Comparison of ENCODE assay signal across 8 cellular contexts in genomic region chr17:36482611-36483504, GRCh38. TPM values are rescaled to one million over a fixed set of nuclear protein-coding genes. Genes with fewer than 3 reads are reported as not detected.
DNase-seq lines count a peak whose midpoint lies in the region; ATAC-seq and TF ChIP-seq lines count a peak whose summit lies in the region.

No MANE protein-coding gene starts in this region.

- intact Hi-C loops in CD8-positive, alpha-beta T cell (cut with DNase I, micrococcal nuclease), result loop anchor here (1.0 to 10.0 kb wide), 4 partner anchors 462 to 536 kb away; partner anchors contain the start of gene AATF (in 1 of the 2)
- intact Hi-C loops in lower leg skin (cut with DNase I; ENCODE audit: low total_unique reads), result loop anchor here (10.0 kb wide), 1 partner anchor 518 kb away; no protein-coding TSS in a partner anchor

- 9 to 12% methylated on average over 25 to 52 of the region's 79 CpGs for WGBS in lower leg skin, 2 donors

- H3K36me3 ChIP-seq in CD8-positive, alpha-beta T cell (ENCODE audit: insufficient read depth, low read length), result no peaks in the 10 kb centered on the region

- peaks cover 6% of the 10 kb centered on the region for H3K36me3 Mint-ChIP-seq in CD8-positive, alpha-beta T cell
- peaks cover 5% of the 10 kb centered on the region for H3K36me3 Mint-ChIP-seq in activated CD4-positive, alpha-beta memory T cell treated with anti-CD3 and anti-CD28 coated beads, Interleukin-2, amount 10 ng/mL, durations not matched to agents 7 days and 5 days (ENCODE audit: low read depth)

- H3K27ac Mint-ChIP-seq in CD8-positive, alpha-beta T cell, result no peak overlapping the region
- no peak overlapping the region for H3K27ac Mint-ChIP-seq in activated CD4-positive, alpha-beta memory T cell treated with anti-CD3 and anti-CD28 coated beads, Interleukin-2, amount 10 ng/mL, durations not matched to agents 7 days and 5 days

- POLR2A ChIA-PET in CD8-positive, alpha-beta T cell (lab: Charles Lee), result no interaction called here
- POLR2A ChIA-PET in activated CD4-positive, alpha-beta memory T cell treated with anti-CD3 and anti-CD28 coated beads, Interleukin-2, amount 10 ng/mL, durations not matched to agents 7 days and 5 days (lab: Charles Lee), result interaction anchor here (0.6 to 1.0 kb wide), 2 partner anchors 51 to 1163 kb away, joined by 3 read pairs; no protein-coding TSS in a partner anchor

- H3K4me1 Mint-ChIP-seq in CD8-positive, alpha-beta T cell (ENCODE audit: low read depth), result peaks cover 30% of the 10 kb centered on the region
- H3K4me1 Mint-ChIP-seq in activated CD4-positive, alpha-beta memory T cell treated with anti-CD3 and anti-CD28 coated beads, Interleukin-2, amount 10 ng/mL, durations not matched to agents 7 days and 5 days, result peaks cover 38% of the 10 kb centered on the region

- peaks cover 13% of the 10 kb centered on the region for H3K27me3 Mint-ChIP-seq in CD8-positive, alpha-beta T cell (ENCODE audit: low read depth)
- peaks cover 23% of the 10 kb centered on the region for H3K27me3 Mint-ChIP-seq in activated CD4-positive, alpha-beta memory T cell treated with anti-CD3 and anti-CD28 coated beads, Interleukin-2, amount 10 ng/mL, durations not matched to agents 7 days and 5 days

- CTCF ChIA-PET in CD8-positive, alpha-beta T cell (lab: Charles Lee), result interaction anchor here (0.6 to 2.2 kb wide), 17 partner anchors 11 to 535 kb away, joined by 3 to 30 read pairs (median 4); partner anchors contain the start of genes MYO19 and PIGW
- CTCF ChIA-PET in activated CD4-positive, alpha-beta memory T cell treated with anti-CD3 and anti-CD28 coated beads, Interleukin-2, amount 10 ng/mL, durations not matched to agents 7 days and 5 days (lab: Charles Lee), result interaction anchor here (0.8 to 1.6 kb wide), 9 partner anchors 8 to 513 kb away, joined by 3 to 8 read pairs (median 3); partner anchors contain the start of gene MRM1

- peak overlapping the region; percentile 72 for H3K4me3 ChIP-seq in CD8-positive, alpha-beta T cell (ENCODE audit: low read depth, low read length)
- no peak overlapping the region for H3K4me3 ChIP-seq in lower leg skin (ENCODE audit: low read depth, poor library complexity, severe bottlenecking)

- H3K27me3 ChIP-seq in CD8-positive, alpha-beta T cell (ENCODE audit: insufficient read depth, low read length), result no peaks in the 10 kb centered on the region

- H3K27ac ChIP-seq in CD8-positive, alpha-beta T cell (ENCODE audit: low read depth, low read length), result no peak overlapping the region

- peak overlapping the region; percentile 74 for H3K4me3 Mint-ChIP-seq in CD8-positive, alpha-beta T cell
- peak overlapping the region; percentile 8 for H3K4me3 Mint-ChIP-seq in activated CD4-positive, alpha-beta memory T cell treated with anti-CD3 and anti-CD28 coated beads, Interleukin-2, amount 10 ng/mL, durations not matched to agents 7 days and 5 days

- no peaks in the 10 kb centered on the region for H3K9me3 Mint-ChIP-seq in CD8-positive, alpha-beta T cell
- no peaks in the 10 kb centered on the region for H3K9me3 Mint-ChIP-seq in activated CD4-positive, alpha-beta memory T cell treated with anti-CD3 and anti-CD28 coated beads, Interleukin-2, amount 10 ng/mL, durations not matched to agents 7 days and 5 days

- peak; percentile 39 for ATAC-seq in CD8-positive, alpha-beta T cell
- peak; percentile 48 for ATAC-seq in HG02885 (IDR thresholded peaks at IDR 0.05; ENCODE audit: poor library complexity, unreplicated experiment)

- peaks cover 24% of the 10 kb centered on the region for H3K4me1 ChIP-seq in CD8-positive, alpha-beta T cell (ENCODE audit: insufficient read depth, low read length)

- no peak for TF ChIP-seq POLR2A in lower leg skin (IDR thresholded peaks at IDR 0.05)

- peak; percentile 82 for TF ChIP-seq CTCF in CD8-positive, alpha-beta T cell (IDR thresholded peaks at IDR 0.05)
- TF ChIP-seq CTCF in lower leg skin (IDR thresholded peaks at IDR 0.05), result no peak

- DNase-seq in CD8-positive, alpha-beta T cell, result peak; percentile 49 to 87 (median 69)
- DNase-seq in NCI-H524 (lab: John Stamatoyannopoulos, UW) (peak; percentile 55 to 89), ecto neural progenitor cell (ENCODE audit: low spot score) (peak; percentile 97), lower leg skin (ENCODE audit: low spot score in 2 of 2) (peak; percentile 71 to 96)
- peak; percentile 82 for DNase-seq in activated CD4-positive, alpha-beta memory T cell treated with anti-CD3 and anti-CD28 coated beads, Interleukin-2, amount 10 ng/mL, durations not matched to agents 7 days and 5 days
- DNase-seq in stimulated activated CD4-positive, alpha-beta T cell treated with anti-CD3 and anti-CD28 coated beads, Interleukin-2, amount 100 ng/mL, for 4 hours (ENCODE audit: low read depth), result peak; percentile 73
- no peak for DNase-seq in NK-92 treated with Interleukin-12 subunit alpha and Interleukin-12 subunit beta, amount 100 ng/mL, for 24 hours (lab: John Stamatoyannopoulos, UW)

- no peaks in the 10 kb centered on the region for H3K9me3 ChIP-seq in CD8-positive, alpha-beta T cell (ENCODE audit: low read length)

RNA-seq across cellular contexts. Expression of gene ZNHIT3, which starts 3.6 kb away (rescaled TPM):
- 10 to 100 TPM; 82.2 to 87.1 TPM for total RNA-seq in CD8-positive, alpha-beta T cell
- total RNA-seq in activated CD4-positive, alpha-beta memory T cell treated with anti-CD3 and anti-CD28 coated beads, Interleukin-2, amount 10 ng/mL, durations not matched to agents 7 days and 5 days, result 10 to 100 TPM; 38.1 to 38.9 TPM
- total RNA-seq in lower leg skin, result 10 to 100 TPM; 29.6 to 56.7 (median 35.2) TPM

RNA-seq across cellular contexts. Expression of gene MYO19, which starts 51.8 kb away (rescaled TPM):
- total RNA-seq in CD8-positive, alpha-beta T cell, result 10 to 100 TPM; 55.9 to 57.7 TPM
- 10 to 100 TPM; 87.2 to 92.2 TPM for total RNA-seq in activated CD4-positive, alpha-beta memory T cell treated with anti-CD3 and anti-CD28 coated beads, Interleukin-2, amount 10 ng/mL, durations not matched to agents 7 days and 5 days
- 100 to 1,000 TPM in 1 of 4 donors, 10 to 100 TPM in 3; 70.5 to 167 (median 88.1) TPM for total RNA-seq in lower leg skin

RNA-seq across cellular contexts. Expression of gene PIGW, which starts 51.9 kb away (rescaled TPM):
- 1 to 10 TPM; 2.3 to 3.4 TPM for total RNA-seq in CD8-positive, alpha-beta T cell
- total RNA-seq in activated CD4-positive, alpha-beta memory T cell treated with anti-CD3 and anti-CD28 coated beads, Interleukin-2, amount 10 ng/mL, durations not matched to agents 7 days and 5 days, result 1 to 10 TPM; 6.4 to 6.9 TPM
- total RNA-seq in lower leg skin, result 1 to 10 TPM; 4.3 to 9.0 (median 6.9) TPM
